8 cellular contexts compared by ENCODE assay signal in genomic region chr12:14366211-14366762, GRCh38. TPM values are rescaled to one million over a fixed set of nuclear protein-coding genes. Genes with fewer than 3 reads are reported as not detected.
DNase-seq lines count a peak whose midpoint lies in the region; ATAC-seq lines count a peak whose summit lies in the region.

No MANE protein-coding gene starts in this region.

- 0% methylated on average over 4 of the region's 5 CpGs for WGBS in HUES64
- 6% methylated on average over 5 of the region's 5 CpGs for WGBS in right cardiac atrium

- peaks cover 0 to 7% (median under 1%) of the 10 kb centered on the region in 8 donors for H3K9me3 Mint-ChIP-seq in CD4-positive, alpha-beta memory T cell
- peaks cover 3% of the 10 kb centered on the region for H3K9me3 Mint-ChIP-seq in activated CD8-positive, alpha-beta T cell treated with anti-CD3 and anti-CD28 coated beads, Interleukin-2, amount 10 ng/mL, durations not matched to agents 7 days and 5 days (ENCODE audit: insufficient read depth)

- intact Hi-C loops in CD4-positive, alpha-beta memory T cell (cut with micrococcal nuclease), result loop anchor here (10.0 kb wide), 1 partner anchor 109 kb away; no protein-coding TSS in a partner anchor
- intact Hi-C loops in right cardiac atrium (cut with DNase I), result loop anchor here in 1 of 4 donors (5.0 kb wide), 1 partner anchor 109 kb away; no protein-coding TSS in a partner anchor

- H3K36me3 ChIP-seq in CD4-positive, alpha-beta memory T cell (ENCODE audit: insufficient read depth, low read length), result no peaks in the 10 kb centered on the region
- peaks cover 5% of the 10 kb centered on the region; the same call in 1 of the 2 replicates for H3K36me3 ChIP-seq in HUES64 (ENCODE audit: insufficient read depth, low read length)

- peaks cover 40% of the 10 kb centered on the region for H3K4me1 ChIP-seq in CD4-positive, alpha-beta memory T cell (ENCODE audit: insufficient read depth, low read length)
- H3K4me1 ChIP-seq in HUES64 (ENCODE audit: insufficient read depth, low read length) (peaks cover 28% of the 10 kb centered on the region), right cardiac atrium (ENCODE audit: control insufficient read depth, insufficient read depth, low read length) (no peaks in the 10 kb centered on the region)

- H3K27ac Mint-ChIP-seq in CD4-positive, alpha-beta memory T cell, result peak overlapping the region; percentile 85 to 99 (median 96)
- peak overlapping the region; percentile 96 for H3K27ac Mint-ChIP-seq in activated CD8-positive, alpha-beta T cell treated with anti-CD3 and anti-CD28 coated beads, Interleukin-2, amount 10 ng/mL, durations not matched to agents 7 days and 5 days

- H3K36me3 Mint-ChIP-seq in CD4-positive, alpha-beta memory T cell, result peaks cover 18 to 29% of the 10 kb centered on the region in 2 donors
- peaks cover 37% of the 10 kb centered on the region for H3K36me3 Mint-ChIP-seq in activated CD8-positive, alpha-beta T cell treated with anti-CD3 and anti-CD28 coated beads, Interleukin-2, amount 10 ng/mL, durations not matched to agents 7 days and 5 days (ENCODE audit: low read depth)

- H3K27me3 ChIP-seq in CD4-positive, alpha-beta memory T cell (ENCODE audit: insufficient read depth, low read length), result no peaks in the 10 kb centered on the region
- H3K27me3 ChIP-seq in HUES64 (ENCODE audit: insufficient read depth, low read length) (no peaks in the 10 kb centered on the region), right cardiac atrium (ENCODE audit: control insufficient read depth, insufficient read depth) (no peaks in the 10 kb centered on the region)

- DNase-seq in CD4-positive, alpha-beta memory T cell, result peak in 2 of 5 donors; percentile 17 to 45
- DNase-seq in activated CD8-positive, alpha-beta T cell treated with anti-CD3 and anti-CD28 coated beads, Interleukin-2, amount 10 ng/mL, durations not matched to agents 7 days and 5 days, result no peak
- no peak for DNase-seq in right cardiac atrium
- no peak for DNase-seq in SHP77 (lab: John Stamatoyannopoulos, UW)
- no peak for DNase-seq in glomerular visceral epithelial cell (ENCODE audit: extremely low spot score)

- peak overlapping the region; percentile 96 for H3K9ac ChIP-seq in HUES64 (ENCODE audit: low read depth, low read length)

- H3K9me3 ChIP-seq in CD4-positive, alpha-beta memory T cell (ENCODE audit: control insufficient read depth in 1 of 2, low read length in 2 of 2), result no peaks in the 10 kb centered on the region
- H3K9me3 ChIP-seq in HUES64 (ENCODE audit: insufficient read depth, low read depth, low read length), result peaks cover 4% of the 10 kb centered on the region; the same call in 1 of the 2 replicates
- no peaks in the 10 kb centered on the region for H3K9me3 ChIP-seq in right cardiac atrium (ENCODE audit: control insufficient read depth, low read length)

- no peaks in the 10 kb centered on the region for H3K27me3 Mint-ChIP-seq in CD4-positive, alpha-beta memory T cell
- no peaks in the 10 kb centered on the region for H3K27me3 Mint-ChIP-seq in activated CD8-positive, alpha-beta T cell treated with anti-CD3 and anti-CD28 coated beads, Interleukin-2, amount 10 ng/mL, durations not matched to agents 7 days and 5 days (ENCODE audit: low read depth)

- peak overlapping the region; percentile 25 to 81 for H3K4me3 ChIP-seq in CD4-positive, alpha-beta memory T cell (ENCODE audit: low read length in 2 of 2)
- H3K4me3 ChIP-seq in HUES64 (ENCODE audit: low read length) (peak overlapping the region; percentile 85), right cardiac atrium (ENCODE audit: low read length) (peak overlapping the region; percentile 80), skin epidermis (peak overlapping the region; percentile 49 to 66 (median 59))

- CTCF ChIA-PET in CD4-positive, alpha-beta memory T cell (lab: Charles Lee; ENCODE audit: partially characterized antibody), result interaction anchor here (0.6 to 3.1 kb wide), 36 partner anchors 8 to 409 kb away, joined by 3 to 125 read pairs (median 6); a partner anchor contains a TSS
- CTCF ChIA-PET in activated CD8-positive, alpha-beta T cell treated with anti-CD3 and anti-CD28 coated beads, Interleukin-2, amount 10 ng/mL, durations not matched to agents 7 days and 5 days (lab: Charles Lee), result interaction anchor here (0.8 to 3.6 kb wide), 29 partner anchors 10 to 407 kb away, joined by 3 to 77 read pairs (median 5); a partner anchor contains a TSS

- peaks cover 13 to 60% (median 33%) of the 10 kb centered on the region in 4 donors for H3K4me1 Mint-ChIP-seq in CD4-positive, alpha-beta memory T cell
- peaks cover 32% of the 10 kb centered on the region for H3K4me1 Mint-ChIP-seq in activated CD8-positive, alpha-beta T cell treated with anti-CD3 and anti-CD28 coated beads, Interleukin-2, amount 10 ng/mL, durations not matched to agents 7 days and 5 days (ENCODE audit: low read depth)

- ATAC-seq in activated CD8-positive, alpha-beta T cell treated with anti-CD3 and anti-CD28 coated beads, Interleukin-2, amount 10 ng/mL, durations not matched to agents 7 days and 5 days, result no peak
- ATAC-seq in right cardiac atrium, result peak in 1 of 2 donors; percentile 32
- no peak for ATAC-seq in GM18519 (IDR thresholded peaks at IDR 0.05; ENCODE audit: low FRiP score, unreplicated experiment)

- POLR2A ChIA-PET in CD4-positive, alpha-beta memory T cell (lab: Charles Lee; ENCODE audit: partially characterized antibody), result interaction anchor here (0.6 to 3.0 kb wide), 38 partner anchors 8 to 1629 kb away, joined by 3 to 228 read pairs (median 6); partner anchors contain the start of genes ARHGDIB, C12orf60 and EPS8
- POLR2A ChIA-PET in activated CD8-positive, alpha-beta T cell treated with anti-CD3 and anti-CD28 coated beads, Interleukin-2, amount 10 ng/mL, durations not matched to agents 7 days and 5 days (lab: Charles Lee), result interaction anchor here (0.8 to 2.6 kb wide), 22 partner anchors 10 to 404 kb away, joined by 3 to 73 read pairs (median 8); a partner anchor contains a TSS

- peak overlapping the region; percentile 82 to 99 (median 92) for H3K4me3 Mint-ChIP-seq in CD4-positive, alpha-beta memory T cell
- peak overlapping the region; percentile 82 for H3K4me3 Mint-ChIP-seq in activated CD8-positive, alpha-beta T cell treated with anti-CD3 and anti-CD28 coated beads, Interleukin-2, amount 10 ng/mL, durations not matched to agents 7 days and 5 days

- peak overlapping the region; percentile 90 for H3K27ac ChIP-seq in CD4-positive, alpha-beta memory T cell (ENCODE audit: low read depth, low read length)
- H3K27ac ChIP-seq in HUES64 (ENCODE audit: low read depth, low read length) (peak overlapping the region; percentile 98), right cardiac atrium (ENCODE audit: low read length) (no peak overlapping the region), skin epidermis (peak overlapping the region in 20 of 21 experiments; percentile 80 to 99 (median 94))

RNA-seq across cellular contexts. Expression of gene ATF7IP, which starts 0.8 kb away (rescaled TPM):
- 100 to 1,000 TPM; 209 to 223 TPM for total RNA-seq in CD4-positive, alpha-beta memory T cell
- polyA plus RNA-seq in CD4-positive, alpha-beta memory T cell, result 100 to 1,000 TPM in 1 of 2 donors, 10 to 100 TPM in 1; 87.3 to 103 TPM
- polyA plus RNA-seq in HUES64 (2013, experiment 1 of 2), result 45.3 TPM
- 55.5 TPM for polyA plus RNA-seq in HUES64 (2013, experiment 2 of 2)
- total RNA-seq in activated CD8-positive, alpha-beta T cell treated with anti-CD3 and anti-CD28 coated beads, Interleukin-2, amount 10 ng/mL, durations not matched to agents 7 days and 5 days, result 100 to 1,000 TPM in 1 of 2 experiments, 10 to 100 TPM in 1; 99.8 to 104 TPM
- total RNA-seq in right cardiac atrium, result 10 to 100 TPM; 61.4 to 77.7 (median 74.6) TPM
- 13.3 TPM for polyA plus RNA-seq in right cardiac atrium
